ENCODE assay signal across 1 cellular context in genomic region chr20:41693136-41693979, GRCh38.
TF ChIP-seq lines count a peak whose summit lies in the region.

No MANE protein-coding gene starts in this region.

TF ChIP-seq in HEK293, 187 proteins besides CTCF, POLR2A, EP300 and RAD21 (continued from another document and continues in another):
- TF ChIP-seq PRDM2 (tag by site-specific recombination; IDR thresholded peaks at IDR 0.05; ENCODE audit: borderline replicate concordance) (no peak), ZNF776 (tag by site-specific recombination; IDR thresholded peaks at IDR 0.05; ENCODE audit: borderline replicate concordance) (no peak), ZNF510 (tag by site-specific recombination; IDR thresholded peaks at IDR 0.05; ENCODE audit: insufficient replicate concordance) (peak; percentile 9), ZNF660 (tag by site-specific recombination; IDR thresholded peaks at IDR 0.05) (peak; percentile 89), ZNF26 (tag by site-specific recombination; IDR thresholded peaks at IDR 0.05) (no peak), ZNF549 (tag by site-specific recombination; IDR thresholded peaks at IDR 0.05) (no peak), ZNF701 (tag by site-specific recombination; IDR thresholded peaks at IDR 0.05) (0 out of 2 replicates have a peak, but pooled peaks have one; percentile 58), SALL2 (tag by site-specific recombination; IDR thresholded peaks at IDR 0.05; ENCODE audit: borderline replicate concordance) (no peak; the same call in 1 of the 2 replicates), ZNF654 (tag by site-specific recombination; IDR thresholded peaks at IDR 0.05; ENCODE audit: low read depth) (no peak), ZNF677 (tag by site-specific recombination; IDR thresholded peaks at IDR 0.05) (no peak), ZBTB17 (tag by site-specific recombination; IDR thresholded peaks at IDR 0.05) (peak; percentile 85), ZNF529 (tag by site-specific recombination; IDR thresholded peaks at IDR 0.05; ENCODE audit: insufficient replicate concordance) (peak; percentile 19), REST (tag by site-specific recombination; IDR thresholded peaks at IDR 0.05) (peak; percentile 45; the same call in 1 of the 2 replicates), GLIS1 (tag by site-specific recombination; IDR thresholded peaks at IDR 0.05) (no peak), ZNF132 (tag by site-specific recombination; IDR thresholded peaks at IDR 0.05; ENCODE audit: borderline replicate concordance) (no peak), ZNF138 (tag by site-specific recombination; IDR thresholded peaks at IDR 0.05; ENCODE audit: borderline replicate concordance) (no peak), ZNF473 (tag by site-specific recombination; IDR thresholded peaks at IDR 0.05) (no peak), MEIS1 (CRISPR knock-in tag; IDR thresholded peaks at IDR 0.05; ENCODE audit: borderline replicate concordance) (no peak), ZNF302 (tag by site-specific recombination; IDR thresholded peaks at IDR 0.05; ENCODE audit: low read depth) (no peak), REPIN1 (tag by site-specific recombination; IDR thresholded peaks at IDR 0.05; ENCODE audit: low read depth) (no peak; the same call in 1 of the 2 replicates), ZNF394 (tag by site-specific recombination; IDR thresholded peaks at IDR 0.05; ENCODE audit: borderline replicate concordance) (peak; percentile 81; the same call in 1 of the 2 replicates), ZNF518A (tag by site-specific recombination; conservative IDR thresholded peaks at IDR 0.05; ENCODE audit: low read depth) (peak; percentile 92), ZNF501 (tag by site-specific recombination; IDR thresholded peaks at IDR 0.05) (peak; percentile 35; the same call in 1 of the 2 replicates), ZNF174 (tag by site-specific recombination; IDR thresholded peaks at IDR 0.05) (no peak), ZBTB49 (tag by site-specific recombination; IDR thresholded peaks at IDR 0.05; ENCODE audit: low read depth) (no peak), ELK4 (IDR thresholded peaks at IDR 0.05; ENCODE audit: borderline replicate concordance, low read depth, low read length) (no peak), ZNF707 (tag by site-specific recombination; IDR thresholded peaks at IDR 0.05) (no peak), EGR2 (tag by site-specific recombination; IDR thresholded peaks at IDR 0.05; ENCODE audit: low read depth) (no peak), ZNF426 (tag by site-specific recombination; IDR thresholded peaks at IDR 0.05) (no peak), ZNF324 (tag by site-specific recombination; IDR thresholded peaks at IDR 0.05) (peak; percentile 49; the same call in 1 of the 2 replicates), MZF1 (tag by site-specific recombination; IDR thresholded peaks at IDR 0.05; ENCODE audit: borderline replicate concordance) (peak; percentile 59; the same call in 1 of the 2 replicates), ZNF623 (tag by site-specific recombination; IDR thresholded peaks at IDR 0.05) (no peak), ZNF350 (tag by site-specific recombination; IDR thresholded peaks at IDR 0.05) (no peak), KLF8 (tag by site-specific recombination; IDR thresholded peaks at IDR 0.05) (peak; percentile 90), ZBTB44 (tag by site-specific recombination; IDR thresholded peaks at IDR 0.05) (no peak), SCRT1 (tag by site-specific recombination; IDR thresholded peaks at IDR 0.05; ENCODE audit: borderline replicate concordance) (0 out of 2 replicates have a peak, but pooled peaks have one; percentile 9), ZNF2 (tag by site-specific recombination; IDR thresholded peaks at IDR 0.05) (peak; percentile 60; the same call in 1 of the 2 replicates)
